In the genomic region with DNA sequence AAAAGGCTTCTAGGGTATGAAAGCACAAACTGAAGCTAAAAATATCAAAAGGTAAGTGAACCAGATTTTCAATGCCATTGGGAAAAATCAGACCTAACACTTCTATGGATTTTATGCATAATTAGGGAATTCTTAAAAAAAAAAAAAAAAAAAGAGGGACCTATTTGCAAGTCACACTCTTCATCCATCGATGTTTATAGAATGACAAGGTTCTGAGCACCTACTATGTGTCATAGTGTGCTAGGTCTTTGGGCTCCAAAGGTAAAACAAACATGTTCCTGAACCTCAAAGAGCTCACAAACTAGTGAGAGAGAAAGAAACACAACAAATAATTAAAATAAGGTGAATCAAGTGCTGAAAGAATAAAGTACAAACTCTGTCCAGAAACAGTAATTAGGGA, we compare ENCODE assay signal across 2 cellular contexts.
TF ChIP-seq lines count a peak whose summit lies in the region.

No MANE protein-coding gene starts in this region.

TF ChIP-seq in IMR-90, 13 proteins besides CTCF, POLR2A, EP300 and RAD21:
- TF ChIP-seq NFE2L2 (IDR thresholded peaks at IDR 0.05; ENCODE audit: low read depth, low read length) (no peak), MAFK (IDR thresholded peaks at IDR 0.05; ENCODE audit: low read depth, low read length) (no peak), SMC3 (IDR thresholded peaks at IDR 0.05; ENCODE audit: low read depth, low read length) (no peak), CEBPB (IDR thresholded peaks at IDR 0.05; ENCODE audit: low read depth, low read length) (no peak), RCOR1 (IDR thresholded peaks at IDR 0.05; ENCODE audit: insufficient replicate concordance, low read length) (no peak)
- TF ChIP-seq, protein P1, sequence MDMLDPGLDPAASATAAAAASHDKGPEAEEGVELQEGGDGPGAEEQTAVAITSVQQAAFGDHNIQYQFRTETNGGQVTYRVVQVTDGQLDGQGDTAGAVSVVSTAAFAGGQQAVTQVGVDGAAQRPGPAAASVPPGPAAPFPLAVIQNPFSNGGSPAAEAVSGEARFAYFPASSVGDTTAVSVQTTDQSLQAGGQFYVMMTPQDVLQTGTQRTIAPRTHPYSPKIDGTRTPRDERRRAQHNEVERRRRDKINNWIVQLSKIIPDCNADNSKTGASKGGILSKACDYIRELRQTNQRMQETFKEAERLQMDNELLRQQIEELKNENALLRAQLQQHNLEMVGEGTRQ (IDR thresholded peaks at IDR 0.05; ENCODE audit: low read depth, low read length): no peak

TF ChIP-seq in GM12878, 131 proteins besides CTCF, POLR2A, EP300 and RAD21:
- TF ChIP-seq ATF7 (IDR thresholded peaks at IDR 0.05; ENCODE audit: low read depth): no peak
- no peak for TF ChIP-seq RUNX3 (IDR thresholded peaks at IDR 0.05; ENCODE audit: low read length)
- TF ChIP-seq ETV6 (conservative IDR thresholded peaks at IDR 0.05 in 1 of 2, IDR thresholded peaks at IDR 0.05 in 1 of 2; ENCODE audit: borderline replicate concordance in 1 of 2, low read depth in 1 of 2): peak in 1 of 2 experiments; percentile 76; a peak in 1 of 4 replicates
TF ChIP-seq in GM12878: peak in this region for 1.
